In the genomic region with DNA sequence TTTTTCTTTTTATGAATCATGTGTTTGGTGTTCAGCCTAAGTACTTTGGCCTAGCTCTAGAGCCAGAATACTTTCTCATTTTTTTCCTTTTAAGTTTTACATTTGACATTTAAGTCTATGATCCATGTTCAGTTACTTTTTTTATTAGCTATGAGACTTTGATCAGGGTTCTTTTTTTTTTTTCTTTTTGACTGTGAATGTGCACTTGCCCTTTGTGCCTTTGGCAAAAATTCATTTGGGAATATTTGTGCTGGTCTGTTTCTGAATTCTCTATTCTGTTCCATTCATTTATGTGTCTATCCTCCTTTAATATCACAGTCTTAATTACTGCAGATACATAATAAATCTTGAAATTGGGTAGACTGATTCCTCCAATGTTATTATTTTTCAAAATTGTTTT, we compare ENCODE assay signal across 7 cellular contexts.
"Had no signal": no experiment of that assay in that cellular context is flagged by ENCODE, and none has a peak within 500 bp of the region (broad histone marks: within the 10 kb centered on the region; RNA-seq: fewer than 3 reads in every experiment).

No MANE protein-coding gene starts in this region.

- H3K4me3 ChIP-seq: K562 had no signal

- FAIRE-seq: HTR-8/SVneo, K562 had no signal

- H3K4me2 ChIP-seq: KMS-11 had no signal

- H3K27ac ChIP-seq: HL-60, KMS-11 had no signal

- DNase-seq: IMR-90, KBM-7, KG1 had no signal

- H3K9ac ChIP-seq: KMS-11 had no signal

- ATAC-seq: K562 had no signal
